1 cellular context compared by ENCODE assay signal in genomic region chr9:127664678-127665507, GRCh38.
TF ChIP-seq lines count a peak whose summit lies in the region.

No MANE protein-coding gene starts in this region.

TF ChIP-seq in HepG2, 621 proteins besides CTCF, POLR2A, EP300 and RAD21 (continued from another document and continues in another):
- no peak for TF ChIP-seq AFF4 (CRISPR knock-in tag; IDR thresholded peaks at IDR 0.05)
- TF ChIP-seq EHMT2 (IDR thresholded peaks at IDR 0.05; ENCODE audit: borderline replicate concordance, low read depth, low read length): no peak
- no peak for TF ChIP-seq ZNF782 (CRISPR knock-in tag; IDR thresholded peaks at IDR 0.05; ENCODE audit: borderline replicate concordance)
- no peak for TF ChIP-seq KLF16 (CRISPR knock-in tag; IDR thresholded peaks at IDR 0.05)
- TF ChIP-seq PAF1 (CRISPR knock-in tag; IDR thresholded peaks at IDR 0.05): no peak
- TF ChIP-seq TOE1 (CRISPR knock-in tag; IDR thresholded peaks at IDR 0.05): no peak
- no peak for TF ChIP-seq ZNF468 (CRISPR knock-in tag; IDR thresholded peaks at IDR 0.05)
- TF ChIP-seq MTF1 (CRISPR knock-in tag; IDR thresholded peaks at IDR 0.05): no peak
- TF ChIP-seq ZNF124 (CRISPR knock-in tag; IDR thresholded peaks at IDR 0.05): no peak
- no peak for TF ChIP-seq IRX3 (CRISPR knock-in tag; IDR thresholded peaks at IDR 0.05; ENCODE audit: borderline replicate concordance, low read depth)
- TF ChIP-seq, protein P1, sequence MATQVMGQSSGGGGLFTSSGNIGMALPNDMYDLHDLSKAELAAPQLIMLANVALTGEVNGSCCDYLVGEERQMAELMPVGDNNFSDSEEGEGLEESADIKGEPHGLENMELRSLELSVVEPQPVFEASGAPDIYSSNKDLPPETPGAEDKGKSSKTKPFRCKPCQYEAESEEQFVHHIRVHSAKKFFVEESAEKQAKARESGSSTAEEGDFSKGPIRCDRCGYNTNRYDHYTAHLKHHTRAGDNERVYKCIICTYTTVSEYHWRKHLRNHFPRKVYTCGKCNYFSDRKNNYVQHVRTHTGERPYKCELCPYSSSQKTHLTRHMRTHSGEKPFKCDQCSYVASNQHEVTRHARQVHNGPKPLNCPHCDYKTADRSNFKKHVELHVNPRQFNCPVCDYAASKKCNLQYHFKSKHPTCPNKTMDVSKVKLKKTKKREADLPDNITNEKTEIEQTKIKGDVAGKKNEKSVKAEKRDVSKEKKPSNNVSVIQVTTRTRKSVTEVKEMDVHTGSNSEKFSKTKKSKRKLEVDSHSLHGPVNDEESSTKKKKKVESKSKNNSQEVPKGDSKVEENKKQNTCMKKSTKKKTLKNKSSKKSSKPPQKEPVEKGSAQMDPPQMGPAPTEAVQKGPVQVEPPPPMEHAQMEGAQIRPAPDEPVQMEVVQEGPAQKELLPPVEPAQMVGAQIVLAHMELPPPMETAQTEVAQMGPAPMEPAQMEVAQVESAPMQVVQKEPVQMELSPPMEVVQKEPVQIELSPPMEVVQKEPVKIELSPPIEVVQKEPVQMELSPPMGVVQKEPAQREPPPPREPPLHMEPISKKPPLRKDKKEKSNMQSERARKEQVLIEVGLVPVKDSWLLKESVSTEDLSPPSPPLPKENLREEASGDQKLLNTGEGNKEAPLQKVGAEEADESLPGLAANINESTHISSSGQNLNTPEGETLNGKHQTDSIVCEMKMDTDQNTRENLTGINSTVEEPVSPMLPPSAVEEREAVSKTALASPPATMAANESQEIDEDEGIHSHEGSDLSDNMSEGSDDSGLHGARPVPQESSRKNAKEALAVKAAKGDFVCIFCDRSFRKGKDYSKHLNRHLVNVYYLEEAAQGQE (IDR thresholded peaks at IDR 0.05; ENCODE audit: borderline replicate concordance in 1 of 2, low read depth in 1 of 2, low read length in 2 of 2): no peak
- no peak; the same call in 1 of the 2 replicates for TF ChIP-seq ZNF792 (CRISPR knock-in tag; IDR thresholded peaks at IDR 0.05)
- no peak for TF ChIP-seq NONO (IDR thresholded peaks at IDR 0.05)
- TF ChIP-seq NONO (CRISPR knock-in tag; conservative IDR thresholded peaks at IDR 0.05): no peak
- TF ChIP-seq ZNF496 (CRISPR knock-in tag; IDR thresholded peaks at IDR 0.05; ENCODE audit: insufficient replicate concordance): no peak
- TF ChIP-seq ARNT (IDR thresholded peaks at IDR 0.05): no peak
- TF ChIP-seq REL (CRISPR knock-in tag; conservative IDR thresholded peaks at IDR 0.05): no peak
- TF ChIP-seq ZNF614 (CRISPR knock-in tag; IDR thresholded peaks at IDR 0.05; ENCODE audit: borderline replicate concordance): no peak
- TF ChIP-seq, protein P2, sequence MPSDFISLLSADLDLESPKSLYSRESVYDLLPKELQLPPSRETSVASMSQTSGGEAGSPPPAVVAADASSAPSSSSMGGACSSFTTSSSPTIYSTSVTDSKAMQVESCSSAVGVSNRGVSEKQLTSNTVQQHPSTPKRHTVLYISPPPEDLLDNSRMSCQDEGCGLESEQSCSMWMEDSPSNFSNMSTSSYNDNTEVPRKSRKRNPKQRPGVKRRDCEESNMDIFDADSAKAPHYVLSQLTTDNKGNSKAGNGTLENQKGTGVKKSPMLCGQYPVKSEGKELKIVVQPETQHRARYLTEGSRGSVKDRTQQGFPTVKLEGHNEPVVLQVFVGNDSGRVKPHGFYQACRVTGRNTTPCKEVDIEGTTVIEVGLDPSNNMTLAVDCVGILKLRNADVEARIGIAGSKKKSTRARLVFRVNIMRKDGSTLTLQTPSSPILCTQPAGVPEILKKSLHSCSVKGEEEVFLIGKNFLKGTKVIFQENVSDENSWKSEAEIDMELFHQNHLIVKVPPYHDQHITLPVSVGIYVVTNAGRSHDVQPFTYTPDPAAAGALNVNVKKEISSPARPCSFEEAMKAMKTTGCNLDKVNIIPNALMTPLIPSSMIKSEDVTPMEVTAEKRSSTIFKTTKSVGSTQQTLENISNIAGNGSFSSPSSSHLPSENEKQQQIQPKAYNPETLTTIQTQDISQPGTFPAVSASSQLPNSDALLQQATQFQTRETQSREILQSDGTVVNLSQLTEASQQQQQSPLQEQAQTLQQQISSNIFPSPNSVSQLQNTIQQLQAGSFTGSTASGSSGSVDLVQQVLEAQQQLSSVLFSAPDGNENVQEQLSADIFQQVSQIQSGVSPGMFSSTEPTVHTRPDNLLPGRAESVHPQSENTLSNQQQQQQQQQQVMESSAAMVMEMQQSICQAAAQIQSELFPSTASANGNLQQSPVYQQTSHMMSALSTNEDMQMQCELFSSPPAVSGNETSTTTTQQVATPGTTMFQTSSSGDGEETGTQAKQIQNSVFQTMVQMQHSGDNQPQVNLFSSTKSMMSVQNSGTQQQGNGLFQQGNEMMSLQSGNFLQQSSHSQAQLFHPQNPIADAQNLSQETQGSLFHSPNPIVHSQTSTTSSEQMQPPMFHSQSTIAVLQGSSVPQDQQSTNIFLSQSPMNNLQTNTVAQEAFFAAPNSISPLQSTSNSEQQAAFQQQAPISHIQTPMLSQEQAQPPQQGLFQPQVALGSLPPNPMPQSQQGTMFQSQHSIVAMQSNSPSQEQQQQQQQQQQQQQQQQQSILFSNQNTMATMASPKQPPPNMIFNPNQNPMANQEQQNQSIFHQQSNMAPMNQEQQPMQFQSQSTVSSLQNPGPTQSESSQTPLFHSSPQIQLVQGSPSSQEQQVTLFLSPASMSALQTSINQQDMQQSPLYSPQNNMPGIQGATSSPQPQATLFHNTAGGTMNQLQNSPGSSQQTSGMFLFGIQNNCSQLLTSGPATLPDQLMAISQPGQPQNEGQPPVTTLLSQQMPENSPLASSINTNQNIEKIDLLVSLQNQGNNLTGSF (CRISPR knock-in tag; IDR thresholded peaks at IDR 0.05): no peak
- TF ChIP-seq FOSL2 (CRISPR knock-in tag; IDR thresholded peaks at IDR 0.05): no peak
- no peak for TF ChIP-seq SP2 (CRISPR knock-in tag; IDR thresholded peaks at IDR 0.05)
- no peak for TF ChIP-seq MIXL1 (CRISPR knock-in tag; IDR thresholded peaks at IDR 0.05)
- 0 out of 2 replicates have a peak, but pooled peaks have one; percentile 13 for TF ChIP-seq THRA (CRISPR knock-in tag; IDR thresholded peaks at IDR 0.05; ENCODE audit: borderline replicate concordance)
- no peak for TF ChIP-seq SRSF1 (optimal IDR thresholded peaks at IDR 0.05; ENCODE audit: low read depth, low read length)
- peak; percentile 42; the same call in 1 of the 2 replicates for TF ChIP-seq ZNF331 (CRISPR knock-in tag; IDR thresholded peaks at IDR 0.05)
- no peak for TF ChIP-seq SIX1 (CRISPR knock-in tag; IDR thresholded peaks at IDR 0.05; ENCODE audit: borderline replicate concordance)
- no peak for TF ChIP-seq HNRNPK (IDR thresholded peaks at IDR 0.05; ENCODE audit: low read depth, low read length, poor library complexity, severe bottlenecking)
- peak; percentile 54; the same call in 1 of the 2 replicates for TF ChIP-seq ZFX (CRISPR knock-in tag; IDR thresholded peaks at IDR 0.05; ENCODE audit: low read depth)
- TF ChIP-seq, protein P3, sequence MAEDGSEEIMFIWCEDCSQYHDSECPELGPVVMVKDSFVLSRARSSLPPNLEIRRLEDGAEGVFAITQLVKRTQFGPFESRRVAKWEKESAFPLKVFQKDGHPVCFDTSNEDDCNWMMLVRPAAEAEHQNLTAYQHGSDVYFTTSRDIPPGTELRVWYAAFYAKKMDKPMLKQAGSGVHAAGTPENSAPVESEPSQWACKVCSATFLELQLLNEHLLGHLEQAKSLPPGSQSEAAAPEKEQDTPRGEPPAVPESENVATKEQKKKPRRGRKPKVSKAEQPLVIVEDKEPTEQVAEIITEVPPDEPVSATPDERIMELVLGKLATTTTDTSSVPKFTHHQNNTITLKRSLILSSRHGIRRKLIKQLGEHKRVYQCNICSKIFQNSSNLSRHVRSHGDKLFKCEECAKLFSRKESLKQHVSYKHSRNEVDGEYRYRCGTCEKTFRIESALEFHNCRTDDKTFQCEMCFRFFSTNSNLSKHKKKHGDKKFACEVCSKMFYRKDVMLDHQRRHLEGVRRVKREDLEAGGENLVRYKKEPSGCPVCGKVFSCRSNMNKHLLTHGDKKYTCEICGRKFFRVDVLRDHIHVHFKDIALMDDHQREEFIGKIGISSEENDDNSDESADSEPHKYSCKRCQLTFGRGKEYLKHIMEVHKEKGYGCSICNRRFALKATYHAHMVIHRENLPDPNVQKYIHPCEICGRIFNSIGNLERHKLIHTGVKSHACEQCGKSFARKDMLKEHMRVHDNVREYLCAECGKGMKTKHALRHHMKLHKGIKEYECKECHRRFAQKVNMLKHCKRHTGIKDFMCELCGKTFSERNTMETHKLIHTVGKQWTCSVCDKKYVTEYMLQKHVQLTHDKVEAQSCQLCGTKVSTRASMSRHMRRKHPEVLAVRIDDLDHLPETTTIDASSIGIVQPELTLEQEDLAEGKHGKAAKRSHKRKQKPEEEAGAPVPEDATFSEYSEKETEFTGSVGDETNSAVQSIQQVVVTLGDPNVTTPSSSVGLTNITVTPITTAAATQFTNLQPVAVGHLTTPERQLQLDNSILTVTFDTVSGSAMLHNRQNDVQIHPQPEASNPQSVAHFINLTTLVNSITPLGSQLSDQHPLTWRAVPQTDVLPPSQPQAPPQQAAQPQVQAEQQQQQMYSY (CRISPR knock-in tag; IDR thresholded peaks at IDR 0.05): no peak
- TF ChIP-seq, protein P4, sequence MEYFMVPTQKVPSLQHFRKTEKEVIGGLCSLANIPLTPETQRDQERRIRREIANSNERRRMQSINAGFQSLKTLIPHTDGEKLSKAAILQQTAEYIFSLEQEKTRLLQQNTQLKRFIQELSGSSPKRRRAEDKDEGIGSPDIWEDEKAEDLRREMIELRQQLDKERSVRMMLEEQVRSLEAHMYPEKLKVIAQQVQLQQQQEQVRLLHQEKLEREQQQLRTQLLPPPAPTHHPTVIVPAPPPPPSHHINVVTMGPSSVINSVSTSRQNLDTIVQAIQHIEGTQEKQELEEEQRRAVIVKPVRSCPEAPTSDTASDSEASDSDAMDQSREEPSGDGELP (IDR thresholded peaks at IDR 0.05; ENCODE audit: borderline replicate concordance, low read depth): peak; percentile 93
- no peak for TF ChIP-seq ZNF207 (IDR thresholded peaks at IDR 0.05; ENCODE audit: borderline replicate concordance)
- no peak for TF ChIP-seq ISX (CRISPR knock-in tag; conservative IDR thresholded peaks at IDR 0.05)
- no peak for TF ChIP-seq ZNF547 (CRISPR knock-in tag; IDR thresholded peaks at IDR 0.05)
- TF ChIP-seq ZNF572 (CRISPR knock-in tag; IDR thresholded peaks at IDR 0.05): no peak
- TF ChIP-seq, protein P5, sequence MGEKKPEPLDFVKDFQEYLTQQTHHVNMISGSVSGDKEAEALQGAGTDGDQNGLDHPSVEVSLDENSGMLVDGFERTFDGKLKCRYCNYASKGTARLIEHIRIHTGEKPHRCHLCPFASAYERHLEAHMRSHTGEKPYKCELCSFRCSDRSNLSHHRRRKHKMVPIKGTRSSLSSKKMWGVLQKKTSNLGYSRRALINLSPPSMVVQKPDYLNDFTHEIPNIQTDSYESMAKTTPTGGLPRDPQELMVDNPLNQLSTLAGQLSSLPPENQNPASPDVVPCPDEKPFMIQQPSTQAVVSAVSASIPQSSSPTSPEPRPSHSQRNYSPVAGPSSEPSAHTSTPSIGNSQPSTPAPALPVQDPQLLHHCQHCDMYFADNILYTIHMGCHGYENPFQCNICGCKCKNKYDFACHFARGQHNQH (CRISPR knock-in tag; IDR thresholded peaks at IDR 0.05): 0 out of 2 replicates have a peak, but pooled peaks have one; percentile 23
- TF ChIP-seq MLLT10 (CRISPR knock-in tag; IDR thresholded peaks at IDR 0.05): no peak
- TF ChIP-seq ZNF772 (CRISPR knock-in tag; IDR thresholded peaks at IDR 0.05): no peak
